ENCODE assay signal across 8 cellular contexts in the genomic region with DNA sequence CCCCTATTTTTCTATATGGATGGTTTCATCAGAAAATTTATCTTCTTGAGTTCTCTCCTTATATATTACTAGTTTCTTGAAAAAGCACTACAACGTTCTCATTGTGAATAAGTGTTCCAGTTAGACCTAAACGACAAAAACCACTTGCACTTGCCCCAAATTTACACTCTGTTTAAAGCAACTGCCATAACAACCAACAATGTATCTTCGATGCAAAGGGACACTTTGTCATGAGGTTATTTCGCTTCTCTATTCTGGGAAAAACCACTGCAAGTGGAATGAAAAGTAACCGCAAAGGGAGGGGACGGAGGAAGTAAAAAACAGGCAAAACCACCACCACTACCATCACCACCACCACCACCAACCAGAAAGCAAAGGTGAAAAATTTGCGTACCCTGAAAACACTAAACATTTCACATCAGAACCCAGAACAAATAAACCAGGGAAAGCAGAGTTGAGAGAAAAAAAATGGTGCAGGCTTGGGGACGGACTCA. TPM values are rescaled to one million over a fixed set of nuclear protein-coding genes. Genes with fewer than 3 reads are reported as not detected.
DNase-seq lines count a peak whose midpoint lies in the region; ATAC-seq and TF ChIP-seq lines count a peak whose summit lies in the region.

No MANE protein-coding gene starts in this region.

- no peaks in the 10 kb centered on the region for H3K27me3 Mint-ChIP-seq in stimulated activated naive CD8-positive, alpha-beta T cell treated with anti-CD3 and anti-CD28 coated beads, Interleukin-15, Interleukin-2, amounts not matched to agents 100 ng/mL and 50 ng/mL, for 24 hours

- H3K27me3 ChIP-seq in adrenal gland (no peaks in the 10 kb centered on the region), right lobe of liver (no peaks in the 10 kb centered on the region)

- H3K4me3 ChIP-seq in adrenal gland (peak overlapping the region; percentile 44 to 81 (median 69)), right lobe of liver (peak overlapping the region; percentile 70 to 96 (median 88))

- H3K36me3 Mint-ChIP-seq in stimulated activated naive CD8-positive, alpha-beta T cell treated with anti-CD3 and anti-CD28 coated beads, Interleukin-15, Interleukin-2, amounts not matched to agents 100 ng/mL and 50 ng/mL, for 24 hours (ENCODE audit: low read depth) = peaks cover 13% of the 10 kb centered on the region

- ATAC-seq in right lobe of liver = no peak
- no peak for ATAC-seq in HG02884 (IDR thresholded peaks at IDR 0.05; ENCODE audit: unreplicated experiment)

- H3K36me3 ChIP-seq in adrenal gland (replicated peaks in 1 of 2) (no peaks in the 10 kb centered on the region), right lobe of liver (no peaks in the 10 kb centered on the region)

- H3K4me1 ChIP-seq in adrenal gland (replicated peaks in 1 of 2) (peaks cover 5 to 12% of the 10 kb centered on the region in 2 donors), right lobe of liver (peaks cover 0 to 27% (median 5%) of the 10 kb centered on the region in 4 donors)

- intact Hi-C loops in adrenal gland (cut with DNase I) (loop anchor here in 1 of 2 donors (5.0 kb wide), 1 partner anchor 257 kb away; no protein-coding TSS in a partner anchor), right lobe of liver (cut with DNase I) (no loop called here)

- no peaks in the 10 kb centered on the region for H3K9me3 Mint-ChIP-seq in stimulated activated naive CD8-positive, alpha-beta T cell treated with anti-CD3 and anti-CD28 coated beads, Interleukin-15, Interleukin-2, amounts not matched to agents 100 ng/mL and 50 ng/mL, for 24 hours

- WGBS in adrenal gland, 4 donors = 4 to 9% (median 7%) methylated on average over 8 of the region's 8 CpGs
- under 1% methylated on average over 8 of the region's 8 CpGs for WGBS in right lobe of liver (ENCODE audit: insufficient coverage, low coverage, low lambda C conversion rate, missing lambda C conversion rate)

- TF ChIP-seq POLR2A in adrenal gland (IDR thresholded peaks at IDR 0.05) (no peak), right lobe of liver (IDR thresholded peaks at IDR 0.05) (no peak)

- H3K27ac Mint-ChIP-seq in stimulated activated naive CD8-positive, alpha-beta T cell treated with anti-CD3 and anti-CD28 coated beads, Interleukin-15, Interleukin-2, amounts not matched to agents 100 ng/mL and 50 ng/mL, for 24 hours = peak overlapping the region; percentile 98

- H3K9me3 ChIP-seq in adrenal gland (replicated peaks in 1 of 3) (no peaks in the 10 kb centered on the region), right lobe of liver (no peaks in the 10 kb centered on the region)

- TF ChIP-seq CTCF in adrenal gland (IDR thresholded peaks at IDR 0.05) = peak in 1 of 6 experiments; percentile 17
- TF ChIP-seq CTCF in right lobe of liver (IDR thresholded peaks at IDR 0.05) = no peak

- H3K27ac ChIP-seq in adrenal gland = peak overlapping the region; percentile 92 to 100 (median 100)
- H3K27ac ChIP-seq in right lobe of liver = peak overlapping the region; percentile 98 to 100 (median 99)

- peaks cover 36% of the 10 kb centered on the region for H3K4me1 Mint-ChIP-seq in stimulated activated naive CD8-positive, alpha-beta T cell treated with anti-CD3 and anti-CD28 coated beads, Interleukin-15, Interleukin-2, amounts not matched to agents 100 ng/mL and 50 ng/mL, for 24 hours (ENCODE audit: low read depth)

- DNase-seq in NCI-H1105 treated with DMSO at 0.1 percent for 48 hours (lab: John Stamatoyannopoulos, UW) (peak; percentile 46), NCI-H1105 (lab: John Stamatoyannopoulos, UW) (no peak), NCI-H2227 treated with DMSO at 0.1 percent for 48 hours (lab: John Stamatoyannopoulos, UW) (peak; percentile 21), adrenal gland (no peak), right lobe of liver (no peak), superior temporal gyrus (ENCODE audit: extremely low spot score) (no peak)

- peak overlapping the region; percentile 94 for H3K4me3 Mint-ChIP-seq in stimulated activated naive CD8-positive, alpha-beta T cell treated with anti-CD3 and anti-CD28 coated beads, Interleukin-15, Interleukin-2, amounts not matched to agents 100 ng/mL and 50 ng/mL, for 24 hours

RNA-seq across cellular contexts. Expression of gene N4BP2, which starts 1.2 kb away (rescaled TPM):
- total RNA-seq in adrenal gland (10 to 100 TPM in 1 of 8 donors, 1 to 10 TPM in 7; 2.3 to 11.8 (median 5.0) TPM), right lobe of liver (1 to 10 TPM; 4.2 to 8.0 (median 6.3) TPM)
- polyA plus RNA-seq in adrenal gland = 1 to 10 TPM in 2 of 3 donors, under 1 TPM in 1; 0.97 to 2.7 (median 1.1) TPM

Comparison
In these comparisons a context has a peak if more than half of its experiments do, and no peak if none do; other contexts are left out.
1. DNase-seq: peak in NCI-H1105 treated with DMSO at 0.1 percent for 48 hours (single experiment) and NCI-H2227 treated with DMSO at 0.1 percent for 48 hours (single experiment); none in NCI-H1105 (single experiment), adrenal gland (0 of 7), right lobe of liver (0 of 3) and superior temporal gyrus (single experiment).